ENCODE assay signal across 23 cellular contexts in the genomic region with DNA sequence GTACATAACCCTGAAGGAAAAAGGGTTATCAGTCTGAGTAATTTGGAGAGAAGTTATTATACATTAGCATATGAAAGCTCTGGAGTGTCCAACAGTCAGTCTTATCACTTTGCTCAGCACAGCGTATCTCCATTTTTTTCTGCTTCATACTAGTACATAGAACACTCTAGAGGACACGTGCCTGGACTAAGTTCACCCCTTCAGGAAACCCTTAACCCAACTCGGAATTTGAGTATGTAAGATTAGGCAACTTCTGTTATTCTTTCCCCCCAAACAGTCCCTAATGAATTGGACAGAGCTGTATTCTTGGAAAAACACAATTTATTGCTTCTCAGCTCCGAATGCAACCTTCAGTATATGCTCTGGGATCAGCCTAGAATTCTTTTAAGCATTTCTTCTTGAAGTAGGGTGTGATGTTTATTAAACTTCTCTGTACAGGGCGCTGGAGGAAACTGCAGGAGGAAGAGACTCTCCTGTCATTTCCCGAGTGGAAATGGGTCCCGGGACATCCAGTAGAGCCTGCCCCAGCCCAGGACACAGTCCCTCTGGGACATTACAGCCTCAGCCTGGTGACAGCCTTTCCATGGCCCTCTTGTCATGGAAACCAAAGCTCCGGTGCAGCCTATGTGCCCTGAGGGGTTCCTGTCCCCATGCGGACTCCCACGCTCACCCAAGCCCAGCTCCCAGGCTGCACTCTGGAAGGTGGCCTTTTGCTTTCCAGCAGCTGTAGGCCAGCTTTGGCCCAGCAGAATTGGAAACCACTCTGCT. TPM values are rescaled to one million over a fixed set of nuclear protein-coding genes. Genes with fewer than 3 reads are reported as not detected.
DNase-seq lines count a peak whose midpoint lies in the region; ATAC-seq, FAIRE-seq and TF ChIP-seq lines count a peak whose summit lies in the region.
"Had no signal": no experiment of that assay in that cellular context is flagged by ENCODE, and none has a peak within 500 bp of the region (broad histone marks: within the 10 kb centered on the region; RNA-seq: fewer than 3 reads in every experiment).

No MANE protein-coding gene starts in this region.

- no peak for FAIRE-seq in pancreas (lab: Jason Lieb, UNC)
- FAIRE-seq: astrocyte, GM18507 had no signal

- peak in 3 of 4 donors; percentile 23 to 42 (median 37) for ATAC-seq in pancreas
- no peak for ATAC-seq in HG03342 (IDR thresholded peaks at IDR 0.05; ENCODE audit: unreplicated experiment)
- ATAC-seq: activated naive CD4-positive, alpha-beta T cell treated with anti-CD3 and anti-CD28 coated beads, Interleukin-2, amount 50 U/mL, for 72 hours; effector memory CD8-positive, alpha-beta T cell had no signal

- no peak for TF ChIP-seq CTCF in right atrium auricular region (IDR thresholded peaks at IDR 0.05)
- no peak for TF ChIP-seq CTCF in pancreas (IDR thresholded peaks at IDR 0.05)
- no peak for TF ChIP-seq CTCF in tibial nerve (IDR thresholded peaks at IDR 0.05)

- DNase-seq in dermis blood vessel endothelial cell: peak; percentile 45
- DNase-seq in right atrium auricular region (ENCODE audit: low spot score): no peak
- DNase-seq in pancreas: no peak
- DNase-seq in tibial nerve (ENCODE audit: low spot score in 2 of 2): peak in 1 of 2 donors; percentile 44
- no peak for DNase-seq in activated CD4-positive, alpha-beta T cell treated with anti-CD3 and anti-CD28 coated beads for 48 hours
- DNase-seq in effector CD4-positive, alpha-beta T cell: no peak
- DNase-seq: activated CD4-positive, alpha-beta T cell treated with anti-CD3 and anti-CD28 coated beads, Interleukin-2, amount 10 ng/mL, durations not matched to agents 7 days and 5 days; CD4-positive, alpha-beta T cell; cerebellar nuclear complex; effector memory CD8-positive, alpha-beta T cell; NCI-H1417; NCI-H524 treated with DMSO at 0.1 percent for 48 hours; Peyer's patch; substantia nigra had no signal

- H3K27ac ChIP-seq in right atrium auricular region (peak overlapping the region; percentile 40 to 58), pancreas (no peak overlapping the region), tibial nerve (peak overlapping the region in 3 of 4 donors; percentile 19 to 42 (median 26))
- H3K27ac ChIP-seq: neutrophil, Peyer's patch, SJSA1, vagina had no signal

- H3K27me3 ChIP-seq in right atrium auricular region (no peaks in the 10 kb centered on the region), pancreas (no peaks in the 10 kb centered on the region), tibial nerve (no peaks in the 10 kb centered on the region)
- H3K27me3 ChIP-seq: esophagus muscularis mucosa, neutrophil, Peyer's patch, SJSA1, vagina had no signal

- intact Hi-C loops in pancreas (cut with DNase I): no loop called here

- WGBS in pancreas, 2 donors: 83 to 84% methylated on average over 10 of the region's 10 CpGs
- 43 to 57% methylated on average over 8 of the region's 10 CpGs for WGBS in tibial nerve, 2 donors

- H3K4me3 ChIP-seq in right atrium auricular region (no peak overlapping the region), pancreas (no peak overlapping the region), tibial nerve (no peak overlapping the region)
- H3K4me3 ChIP-seq: esophagus muscularis mucosa, HAP-1, Peyer's patch, SJSA1, vagina had no signal

- peak in 1 of 2 donors; percentile 31 for TF ChIP-seq EP300 in tibial nerve (IDR thresholded peaks at IDR 0.05)

- H3K4me1 ChIP-seq in right atrium auricular region (peaks cover 0 to 28% of the 10 kb centered on the region in 2 donors), pancreas (peaks cover 0 to 1% (median under 1%) of the 10 kb centered on the region in 3 donors), tibial nerve (peaks cover 0 to 27% (median 0%) of the 10 kb centered on the region in 4 donors)
- H3K4me1 ChIP-seq: HAP-1, Peyer's patch, SJSA1, vagina had no signal

- H3K9me3 ChIP-seq in right atrium auricular region: no peaks in the 10 kb centered on the region
- H3K9me3 ChIP-seq in pancreas: no peaks in the 10 kb centered on the region
- H3K9me3 ChIP-seq in tibial nerve: no peaks in the 10 kb centered on the region
- H3K9me3 ChIP-seq: esophagus muscularis mucosa, HAP-1, neutrophil, Peyer's patch, SJSA1, vagina had no signal

- TF ChIP-seq POLR2A in tibial nerve (IDR thresholded peaks at IDR 0.05): no peak

- H3K36me3 ChIP-seq in right atrium auricular region: no peaks in the 10 kb centered on the region
- H3K36me3 ChIP-seq in pancreas: no peaks in the 10 kb centered on the region
- H3K36me3 ChIP-seq in tibial nerve: no peaks in the 10 kb centered on the region
- H3K36me3 ChIP-seq: esophagus muscularis mucosa, HAP-1, neutrophil, Peyer's patch, SJSA1, vagina had no signal

RNA-seq across cellular contexts. Expression of a gene that starts 37.3 kb away (rescaled TPM):
- total RNA-seq in dermis blood vessel endothelial cell (4.3 and 5.0 TPM in 2 replicates), right atrium auricular region (1 to 10 TPM; 3.1 to 7.1 TPM), pancreas (10 to 100 TPM; 12.6 to 17.9 (median 16.7) TPM), tibial nerve (1 to 10 TPM; 2.9 to 8.4 (median 7.3) TPM)
- polyA plus RNA-seq in pancreas: 10 to 100 TPM; 11.0 to 23.7 TPM
- total RNA-seq: SJSA1 had no signal

Comparison
In these comparisons a context has a peak if more than half of its experiments do, and no peak if none do; other contexts are left out.
1. H3K27ac ChIP-seq: peak in right atrium auricular region (2 of 2) and tibial nerve (3 of 4); none in pancreas (0 of 4).